ENCODE assay signal across 20 cellular contexts in genomic region chr1:222250376-222250775, GRCh38.
DNase-seq lines count a peak whose midpoint lies in the region; ATAC-seq and TF ChIP-seq lines count a peak whose summit lies in the region.
"Had no signal": no experiment of that assay in that cellular context is flagged by ENCODE, and none has a peak within 500 bp of the region (broad histone marks: within the 10 kb centered on the region; RNA-seq: fewer than 3 reads in every experiment).

No MANE protein-coding gene starts in this region.

- POLR2A ChIA-PET in AG04449 (lab: Yijun Ruan, JAX): no interaction called here

- peak overlapping the region; percentile 16 for H3K27ac Mint-ChIP-seq in T-helper 17 cell
- H3K27ac Mint-ChIP-seq: CD8-positive, alpha-beta memory T cell had no signal

- TF ChIP-seq CTCF in AG04449 (IDR thresholded peaks at IDR 0.05; ENCODE audit: insufficient read depth, low read length, missing control alignments) (no peak), fibroblast of mammary gland (conservative IDR thresholded peaks at IDR 0.05; ENCODE audit: control insufficient read depth, insufficient read depth, low read depth, low read length) (no peak), hepatocyte (IDR thresholded peaks at IDR 0.05; ENCODE audit: poor library complexity) (no peak), GM20000 (IDR thresholded peaks at IDR 0.05; ENCODE audit: extremely low read depth, missing control alignments) (no peak)

- no peaks in the 10 kb centered on the region for H3K79me2 ChIP-seq in hepatocyte

- peaks cover 4% of the 10 kb centered on the region for H3K36me3 Mint-ChIP-seq in T-helper 17 cell (ENCODE audit: low read depth)
- H3K36me3 Mint-ChIP-seq: CD8-positive, alpha-beta memory T cell had no signal

- CTCF ChIA-PET in AG04449 (lab: Yijun Ruan, JAX): interaction anchor here (0.8 to 1.5 kb wide), 2 partner anchors 126 to 205 kb away, joined by 3 read pairs; no protein-coding TSS in a partner anchor

- DNase-seq in AG04449 (ENCODE audit: low read depth, low spot score): peak; percentile 36
- peak; percentile 45 for DNase-seq in EL
- DNase-seq in T-helper 17 cell: no peak
- peak; percentile 10 for DNase-seq in fibroblast of mammary gland (ENCODE audit: low read depth)
- no peak for DNase-seq in hepatocyte (ENCODE audit: low spot score)
- DNase-seq in activated effector memory CD4-positive, alpha-beta T cell treated with anti-CD3 and anti-CD28 coated beads, Interleukin-2, amount 50 U/mL, for 16 hours: no peak
- no peak for DNase-seq in GM20000 (ENCODE audit: low spot score)
- no peak for DNase-seq in stimulated activated CD4-positive, alpha-beta T cell treated with anti-CD3 and anti-CD28 coated beads, Interleukin-4, amount 100 ng/mL, for 1 hour
- DNase-seq: 8988T; CD8-positive, alpha-beta memory T cell; NCI-H1092 treated with DMSO at 0.1 percent for 48 hours; NCI-H187 treated with DMSO at 0.1 percent for 48 hours; NCI-H2171; NCI-H446 treated with DMSO at 0.1 percent for 48 hours; NCI-H748 treated with DMSO at 0.1 percent for 48 hours had no signal

- H3K4me1 Mint-ChIP-seq in T-helper 17 cell: peaks cover 6% of the 10 kb centered on the region

- H3K27me3 ChIP-seq in hepatocyte: no peaks in the 10 kb centered on the region
- H3K27me3 ChIP-seq: BLaER1 had no signal

- H3K27me3 Mint-ChIP-seq in T-helper 17 cell: peaks cover 4% of the 10 kb centered on the region

- no peak overlapping the region for H3K4me2 ChIP-seq in hepatocyte
- H3K4me2 ChIP-seq: BLaER1 had no signal

- ATAC-seq in T-helper 17 cell: no peak
- ATAC-seq: K562, Panc1, Right ventricle myocardium inferior had no signal

- H3K4me3 Mint-ChIP-seq in T-helper 17 cell: no peak overlapping the region
- H3K4me3 Mint-ChIP-seq: CD8-positive, alpha-beta memory T cell had no signal

- H3K4me1 ChIP-seq in hepatocyte (ENCODE audit: insufficient read depth): no peaks in the 10 kb centered on the region

- H4K20me1 ChIP-seq in hepatocyte (ENCODE audit: insufficient read depth, poor library complexity, severe bottlenecking): no peaks in the 10 kb centered on the region
- H4K20me1 ChIP-seq: BLaER1 had no signal

- no peaks in the 10 kb centered on the region for H3K9me2 ChIP-seq in hepatocyte (replicated peaks; ENCODE audit: insufficient read depth)

- H3K4me3 ChIP-seq in AG04449 (ENCODE audit: low read depth, low read length) (no peak overlapping the region), fibroblast of mammary gland (ENCODE audit: control insufficient read depth, low read depth, low read length) (no peak overlapping the region), hepatocyte (no peak overlapping the region)
- H3K4me3 ChIP-seq: BLaER1, K562, SK-N-MC had no signal

- H3K27ac ChIP-seq in hepatocyte: no peak overlapping the region
- H3K27ac ChIP-seq: BLaER1, SK-N-MC had no signal

- no peaks in the 10 kb centered on the region for H3K36me3 ChIP-seq in hepatocyte (replicated peaks; ENCODE audit: insufficient read depth, low read depth)
- H3K36me3 ChIP-seq: BLaER1 had no signal

- H3K9me3 ChIP-seq in T-helper 17 cell (ENCODE audit: control insufficient read depth, low read length, poor library complexity, severe bottlenecking) (no peaks in the 10 kb centered on the region), hepatocyte (ENCODE audit: low read depth) (no peaks in the 10 kb centered on the region)
- H3K9me3 ChIP-seq: BLaER1 had no signal

- H2AFZ ChIP-seq in hepatocyte: no peak overlapping the region

Comparison
In these comparisons a context has a peak if more than half of its experiments do, and no peak if none do; other contexts are left out.
1. DNase-seq: peak in AG04449 (single experiment), EL (single experiment) and fibroblast of mammary gland (single experiment); none in T-helper 17 cell (0 of 3), hepatocyte (single experiment), activated effector memory CD4-positive, alpha-beta T cell treated with anti-CD3 and anti-CD28 coated beads, Interleukin-2, amount 50 U/mL, for 16 hours (single experiment), GM20000 (single experiment) and stimulated activated CD4-positive, alpha-beta T cell treated with anti-CD3 and anti-CD28 coated beads, Interleukin-4, amount 100 ng/mL, for 1 hour (single experiment).